In the genomic region with DNA sequence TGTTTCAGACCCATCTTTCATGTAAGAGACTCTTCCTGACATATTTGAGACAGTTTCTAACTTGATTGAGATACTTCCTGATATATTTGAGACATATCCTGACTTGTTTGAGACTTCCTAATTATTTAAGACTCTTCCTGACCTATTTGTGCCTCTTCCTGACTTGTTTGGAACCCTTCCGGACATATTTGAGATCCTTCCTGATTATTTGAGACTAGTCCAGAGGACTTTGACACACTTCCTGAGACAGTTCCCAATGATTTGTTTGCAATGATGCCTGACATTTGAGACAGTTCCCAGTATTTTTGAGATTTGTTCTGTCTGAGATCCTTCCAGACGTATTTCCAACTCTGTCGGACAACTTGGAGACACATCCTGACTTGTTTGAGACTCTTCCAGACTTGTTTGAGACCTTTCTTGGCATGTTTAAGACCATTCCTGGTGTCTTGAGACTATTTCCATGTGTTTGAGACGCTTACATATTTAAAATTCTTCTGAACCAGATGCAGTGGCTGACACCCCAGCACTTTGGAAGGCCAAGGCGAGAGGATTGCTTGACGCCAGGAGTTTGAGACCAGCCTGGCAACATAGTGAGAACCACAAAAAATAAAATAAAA, we compare ENCODE assay signal across 25 cellular contexts.
DNase-seq lines count a peak whose midpoint lies in the region; ATAC-seq and TF ChIP-seq lines count a peak whose summit lies in the region.
"Had no signal": no experiment of that assay in that cellular context is flagged by ENCODE, and none has a peak within 500 bp of the region (broad histone marks: within the 10 kb centered on the region; RNA-seq: fewer than 3 reads in every experiment).

No MANE protein-coding gene starts in this region.

- H3K9me3 Mint-ChIP-seq in natural killer cell: no peaks in the 10 kb centered on the region

- peaks cover 6 to 22% (median 14%) of the 10 kb centered on the region in 11 experiments; a peak in 18 of 22 replicates for H3K9me3 ChIP-seq in BLaER1 treated with 17β-estradiol and CSF1 and Interleukin-3, amounts not matched to agents 10 nM and 100 nM (replicated peaks in 1 of 11)
- H3K9me3 ChIP-seq in OCI-LY3 (ENCODE audit: insufficient read depth, low read length) (0 out of 2 replicates have a peak, but pooled peaks cover 5% of the 10 kb centered on the region), neutrophil (no peaks in the 10 kb centered on the region)
- H3K9me3 ChIP-seq: HAP-1, MG63, Peyer's patch, SJSA1, suprapubic skin had no signal

- no peak overlapping the region for H3K27ac Mint-ChIP-seq in natural killer cell
- H3K27ac Mint-ChIP-seq: activated naive CD4-positive, alpha-beta T cell treated with anti-CD3 and anti-CD28 coated beads for 36 hours; T-cell had no signal

- peaks cover 0 to 5% of the 10 kb centered on the region in 2 donors for H3K27me3 Mint-ChIP-seq in natural killer cell (ENCODE audit: low read depth in 2 of 2)

- H3K27me3 ChIP-seq in BLaER1 treated with 17β-estradiol and CSF1 and Interleukin-3, amounts not matched to agents 10 nM and 100 nM: peaks cover 0 to 3% (median 0%) of the 10 kb centered on the region in 11 experiments; a peak in 2 of 22 replicates
- H3K27me3 ChIP-seq in OCI-LY3 (ENCODE audit: low read depth, low read length) (no peaks in the 10 kb centered on the region), neutrophil (no peaks in the 10 kb centered on the region)
- H3K27me3 ChIP-seq: BLaER1, MG63, Peyer's patch, SJSA1, suprapubic skin had no signal

- TF ChIP-seq CTCF in OCI-LY3 (IDR thresholded peaks at IDR 0.05; ENCODE audit: low read depth, low read length) (no peak), fibroblast of the aortic adventitia (IDR thresholded peaks at IDR 0.05; ENCODE audit: insufficient read depth, low read length) (no peak), neutrophil (IDR thresholded peaks at IDR 0.05) (no peak), natural killer cell (IDR thresholded peaks at IDR 0.05) (no peak)

- no peak overlapping the region for H3K4me3 Mint-ChIP-seq in natural killer cell
- H3K4me3 Mint-ChIP-seq: activated naive CD4-positive, alpha-beta T cell treated with anti-CD3 and anti-CD28 coated beads for 36 hours; T-cell had no signal

- ATAC-seq in HG02610 (IDR thresholded peaks at IDR 0.05; ENCODE audit: unreplicated experiment): no peak
- no peak for ATAC-seq in natural killer cell
- ATAC-seq: T-cell had no signal

- no peaks in the 10 kb centered on the region for H3K4me1 Mint-ChIP-seq in natural killer cell

- no peaks in the 10 kb centered on the region for H3K36me3 ChIP-seq in BLaER1 treated with 17β-estradiol and CSF1 and Interleukin-3, amounts not matched to agents 10 nM and 100 nM
- no peaks in the 10 kb centered on the region for H3K36me3 ChIP-seq in OCI-LY3 (replicated peaks; ENCODE audit: low read depth, low read length)
- H3K36me3 ChIP-seq in neutrophil: no peaks in the 10 kb centered on the region
- H3K36me3 ChIP-seq: BLaER1, HAP-1, MG63, Peyer's patch, SJSA1, suprapubic skin had no signal

- H2AFZ ChIP-seq in OCI-LY3 (ENCODE audit: low read depth, low read length): peak overlapping the region; percentile 50; the same call in 1 of the 2 replicates

- no peaks in the 10 kb centered on the region for H4K20me1 ChIP-seq in BLaER1 treated with 17β-estradiol and CSF1 and Interleukin-3, amounts not matched to agents 10 nM and 100 nM
- no peaks in the 10 kb centered on the region for H4K20me1 ChIP-seq in OCI-LY3 (ENCODE audit: insufficient read depth, low read length)
- H4K20me1 ChIP-seq: BLaER1 had no signal

- no peaks in the 10 kb centered on the region for H3K79me2 ChIP-seq in OCI-LY3 (ENCODE audit: low read length)

- H3K4me3 ChIP-seq in BLaER1 treated with 17β-estradiol and CSF1 and Interleukin-3, amounts not matched to agents 10 nM and 100 nM: no peak overlapping the region
- H3K4me3 ChIP-seq in OCI-LY3 (ENCODE audit: low read length): no peak overlapping the region
- no peak overlapping the region for H3K4me3 ChIP-seq in fibroblast of the aortic adventitia (ENCODE audit: low read depth, low read length)
- no peak overlapping the region for H3K4me3 ChIP-seq in neutrophil (ENCODE audit: low read depth in 1 of 2, low read length in 1 of 2)
- H3K4me3 ChIP-seq: BLaER1, HAP-1, MG63, Peyer's patch, SJSA1, suprapubic skin had no signal

- intact Hi-C loops in natural killer cell (cut with micrococcal nuclease): no loop called here

- H3K4me2 ChIP-seq in BLaER1 treated with 17β-estradiol and CSF1 and Interleukin-3, amounts not matched to agents 10 nM and 100 nM: peak overlapping the region in 5 of 11 experiments; percentile 43 to 88 (median 73); a peak in 5 of 22 replicates
- H3K4me2 ChIP-seq in OCI-LY3 (ENCODE audit: low read length): no peak overlapping the region

- no peaks in the 10 kb centered on the region for H3K36me3 Mint-ChIP-seq in natural killer cell
- H3K36me3 Mint-ChIP-seq: T-cell had no signal

- DNase-seq in fibroblast of the aortic adventitia (ENCODE audit: low read depth) (peak; percentile 2), cerebellum (ENCODE audit: low spot score) (no peak), mesenteric fat pad (ENCODE audit: low spot score) (no peak), natural killer cell (no peak)
- DNase-seq: ACHN; activated CD4-positive, alpha-beta T cell treated with anti-CD3 and anti-CD28 coated beads, Interleukin-2, amount 50 U/mL, for 4 hours; activated naive CD4-positive, alpha-beta T cell treated with anti-CD3 and anti-CD28 coated beads for 36 hours; amniotic stem cell; glutamatergic neuron; mesenchymal stem cell; MG63; NCI-H2081; NCI-H226; occipital lobe; Peyer's patch; stimulated activated CD4-positive, alpha-beta T cell treated with anti-CD3 and anti-CD28 coated beads, Interleukin-2, amount 100 ng/mL, for 24 hours; T-cell had no signal

- H3K9ac ChIP-seq in BLaER1 treated with 17β-estradiol and CSF1 and Interleukin-3, amounts not matched to agents 10 nM and 100 nM: no peak overlapping the region
- no peak overlapping the region for H3K9ac ChIP-seq in OCI-LY3 (ENCODE audit: low read length)
- H3K9ac ChIP-seq: BLaER1 had no signal

- peak overlapping the region in 9 of 11 experiments; percentile 5 to 71 (median 38); a peak in 11 of 22 replicates for H3K27ac ChIP-seq in BLaER1 treated with 17β-estradiol and CSF1 and Interleukin-3, amounts not matched to agents 10 nM and 100 nM
- H3K27ac ChIP-seq in OCI-LY3 (ENCODE audit: low read length): no peak overlapping the region
- H3K27ac ChIP-seq in neutrophil: peak overlapping the region; percentile 67
- H3K27ac ChIP-seq: BLaER1, Peyer's patch, SJSA1, suprapubic skin had no signal

- peaks cover 14 to 32% (median 20%) of the 10 kb centered on the region in 10 experiments for H3K4me1 ChIP-seq in BLaER1 treated with 17β-estradiol and CSF1 and Interleukin-3, amounts not matched to agents 10 nM and 100 nM
- H3K4me1 ChIP-seq in OCI-LY3 (ENCODE audit: low read length) (no peaks in the 10 kb centered on the region), neutrophil (ENCODE audit: control insufficient read depth in 1 of 2, insufficient read depth in 1 of 2, low read depth in 1 of 2, low read length in 1 of 2) (peaks cover 25 to 29% of the 10 kb centered on the region in 2 experiments)
- H3K4me1 ChIP-seq: HAP-1, Peyer's patch, suprapubic skin had no signal
